8 cellular contexts compared by ENCODE assay signal in genomic region chr16:4306439-4307214, GRCh38. TPM values are rescaled to one million over a fixed set of nuclear protein-coding genes. Genes with fewer than 3 reads are reported as not detected.
DNase-seq lines count a peak whose midpoint lies in the region; ATAC-seq and TF ChIP-seq lines count a peak whose summit lies in the region.

No MANE protein-coding gene starts in this region.

- H3K4me1 ChIP-seq in iPS DF 6.9 (ENCODE audit: control insufficient read depth, insufficient read depth, low read length): peaks cover 7% of the 10 kb centered on the region

- H3K4me3 ChIP-seq in GM12865 (ENCODE audit: low read depth, low read length) (peak overlapping the region; percentile 99), iPS DF 6.9 (ENCODE audit: low read length) (peak overlapping the region; percentile 74)

- no peak overlapping the region for H3K27ac ChIP-seq in iPS DF 6.9 (ENCODE audit: low read length)

- WGBS in iPS DF 6.9 (ENCODE audit: insufficient coverage, insufficient read length): no CpG with 5 or more reads among the region's 16 CpGs

- no peaks in the 10 kb centered on the region for H3K36me3 ChIP-seq in iPS DF 6.9 (ENCODE audit: control insufficient read depth, insufficient read depth, low read length)

- ATAC-seq in left lobe of liver (no peak), HG02870 (IDR thresholded peaks at IDR 0.05; ENCODE audit: unreplicated experiment) (no peak)

- no peaks in the 10 kb centered on the region for H3K27me3 ChIP-seq in iPS DF 6.9 (ENCODE audit: control insufficient read depth, insufficient read depth, low read length)

- TF ChIP-seq CTCF in GM12865 (IDR thresholded peaks at IDR 0.05; ENCODE audit: insufficient read depth, low read depth, low read length, missing control alignments): no peak

- DNase-seq in GM12865 (ENCODE audit: low read depth) (peak; percentile 63), NCI-H2227 (lab: John Stamatoyannopoulos, UW; ENCODE audit: unreplicated experiment) (peak; percentile 60), activated gamma-delta T cell treated with Interleukin-2 at 50 U/mL for 16 hours (peak; percentile 61), iPS DF 6.9 (ENCODE audit: low read depth, low spot score) (no peak), left lobe of liver (ENCODE audit: low spot score) (no peak), SIG-M5 treated with dmso at 0.1 percent for 504 hours (lab: John Stamatoyannopoulos, UW; ENCODE audit: unreplicated experiment) (no peak)
- DNase-seq in stimulated activated CD8-positive, alpha-beta memory T cell treated with anti-CD3 and anti-CD28 coated beads, Interleukin-4, amount 100 ng/mL, for 48 hours: peak; percentile 49

- H3K9me3 ChIP-seq in iPS DF 6.9 (ENCODE audit: control insufficient read depth, insufficient read depth, low read length): no peaks in the 10 kb centered on the region

RNA-seq across cellular contexts. Expression of gene GLIS2, which starts 9.2 kb away (rescaled TPM):
- total RNA-seq in left lobe of liver: 1.6 TPM

RNA-seq across cellular contexts. Expression of gene TFAP4, which starts 33.8 kb away (rescaled TPM):
- total RNA-seq in left lobe of liver: 5.0 TPM

RNA-seq across cellular contexts. Expression of gene PAM16, which starts 44.5 kb away (rescaled TPM):
- total RNA-seq in left lobe of liver: 41.0 TPM

Comparison
In these comparisons a context has a peak if more than half of its experiments do, and no peak if none do; other contexts are left out.
1. DNase-seq: peak in GM12865 (single experiment), NCI-H2227 (single experiment), activated gamma-delta T cell treated with Interleukin-2 at 50 U/mL for 16 hours (single experiment) and stimulated activated CD8-positive, alpha-beta memory T cell treated with anti-CD3 and anti-CD28 coated beads, Interleukin-4, amount 100 ng/mL, for 48 hours (single experiment); none in iPS DF 6.9 (single experiment), left lobe of liver (single experiment) and SIG-M5 treated with dmso at 0.1 percent for 504 hours (single experiment).